8 cellular contexts compared by ENCODE assay signal in the genomic region with DNA sequence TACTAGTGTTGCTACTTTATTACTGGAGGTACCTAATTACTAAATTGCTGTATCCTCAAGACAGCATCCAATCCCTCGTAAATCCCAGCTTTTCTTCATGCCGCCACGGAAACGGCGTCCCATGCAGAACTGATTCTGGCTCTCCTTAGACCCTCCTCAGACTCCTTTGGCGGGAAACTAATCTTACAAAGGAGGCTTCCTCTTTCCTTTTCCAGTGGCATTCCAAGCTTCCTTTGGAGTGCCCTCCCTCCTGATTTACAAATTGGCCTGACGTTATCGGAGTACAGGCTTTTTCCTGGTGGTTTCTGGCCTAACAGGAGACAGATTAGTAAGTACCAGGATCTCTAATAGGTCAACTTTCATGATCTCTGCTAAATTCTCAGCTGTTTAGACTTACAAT. TPM values are rescaled to one million over a fixed set of nuclear protein-coding genes. Genes with fewer than 3 reads are reported as not detected.
DNase-seq lines count a peak whose midpoint lies in the region; ATAC-seq and TF ChIP-seq lines count a peak whose summit lies in the region.

No MANE protein-coding gene starts in this region.

- H4K20me1 ChIP-seq in mammary epithelial cell (ENCODE audit: insufficient read depth, low read length): no peaks in the 10 kb centered on the region

- TF ChIP-seq EP300 in transverse colon (IDR thresholded peaks at IDR 0.05; ENCODE audit: low read depth): no peak

- H3K27ac ChIP-seq in mammary epithelial cell (ENCODE audit: insufficient read depth, low read depth, low read length) (no peak overlapping the region), iPS-20b (ENCODE audit: low read length) (peak overlapping the region; percentile 62), transverse colon (peak overlapping the region; percentile 91 to 99 (median 95)), aorta (ENCODE audit: low read depth in 1 of 2, low read length in 2 of 2) (no peak overlapping the region)

- H3K9ac ChIP-seq in mammary epithelial cell (ENCODE audit: insufficient read depth, low read length) (no peak overlapping the region), iPS-20b (ENCODE audit: low read depth, low read length) (peak overlapping the region; percentile 98)

- no peak for TF ChIP-seq CTCF in MCF 10A (IDR thresholded peaks at IDR 0.05; ENCODE audit: unreplicated experiment)
- no peak for TF ChIP-seq CTCF in mammary epithelial cell (conservative IDR thresholded peaks at IDR 0.05 in 1 of 2, IDR thresholded peaks at IDR 0.05 in 1 of 2; ENCODE audit: extremely low read depth in 1 of 2, insufficient read depth in 1 of 2, low read depth in 1 of 2, low read length in 2 of 2)
- no peak for TF ChIP-seq CTCF in transverse colon (IDR thresholded peaks at IDR 0.05)

- CTCF ChIA-PET in MCF 10A (lab: Yijun Ruan, JAX) (interaction anchor here (0.7 to 0.9 kb wide), 2 partner anchors 28 to 107 kb away, joined by 3 read pairs; no protein-coding TSS in a partner anchor), mammary epithelial cell (lab: Charles Lee; ENCODE audit: low non-redundant PET) (no interaction called here)
- CTCF ChIA-PET in activated CD4-positive, alpha-beta memory T cell treated with anti-CD3 and anti-CD28 coated beads, Interleukin-2, amount 10 ng/mL, durations not matched to agents 7 days and 5 days (lab: Charles Lee): interaction anchor here (0.7 kb wide), 1 partner anchor 15 kb away, joined by 3 read pairs; no protein-coding TSS in a partner anchor

- H3K27me3 ChIP-seq in mammary epithelial cell (ENCODE audit: insufficient read depth, low read length) (no peaks in the 10 kb centered on the region), iPS-20b (ENCODE audit: insufficient read depth, low read length) (no peaks in the 10 kb centered on the region), transverse colon (no peaks in the 10 kb centered on the region), aorta (ENCODE audit: control insufficient read depth in 1 of 2, insufficient read depth in 2 of 2, low read length in 1 of 2) (no peaks in the 10 kb centered on the region)

- in situ Hi-C loops in mammary epithelial cell (cut with MboI; ENCODE audit: low sequenced_read_pairs in 2 of 2): no loop called here
- in situ Hi-C loops in transverse colon (cut with MboI; ENCODE audit: low pct_ligation_motif_present in 1 of 4, low pct_unique_long_range_greater_than_20kb in 1 of 4, low sequenced_read_pairs in 3 of 4): no loop called here

- H3K27me3 Mint-ChIP-seq in MCF 10A (ENCODE audit: insufficient read depth, unreplicated experiment): no peaks in the 10 kb centered on the region
- H3K27me3 Mint-ChIP-seq in activated CD4-positive, alpha-beta memory T cell treated with anti-CD3 and anti-CD28 coated beads, Interleukin-2, amount 10 ng/mL, durations not matched to agents 7 days and 5 days: peaks cover 6% of the 10 kb centered on the region

- no TSS peak for BruUV-seq in MCF 10A (replicated peaks; lab: Mats Ljungman, UMichigan)
- BruUV-seq in mammary epithelial cell (replicated peaks; lab: Mats Ljungman, UMichigan): no TSS peak

- H3K9me3 ChIP-seq in mammary epithelial cell (replicated peaks; ENCODE audit: insufficient read depth, low read length) (no peaks in the 10 kb centered on the region), iPS-20b (ENCODE audit: insufficient read depth, low read depth, low read length) (no peaks in the 10 kb centered on the region), transverse colon (no peaks in the 10 kb centered on the region), aorta (ENCODE audit: control insufficient read depth, low read length) (no peaks in the 10 kb centered on the region)

- no peaks in the 10 kb centered on the region for H3K36me3 Mint-ChIP-seq in MCF 10A (ENCODE audit: insufficient read depth, unreplicated experiment)
- peaks cover 9% of the 10 kb centered on the region for H3K36me3 Mint-ChIP-seq in activated CD4-positive, alpha-beta memory T cell treated with anti-CD3 and anti-CD28 coated beads, Interleukin-2, amount 10 ng/mL, durations not matched to agents 7 days and 5 days (ENCODE audit: low read depth)

- H3K36me3 ChIP-seq in mammary epithelial cell (ENCODE audit: insufficient read depth, low read length) (no peaks in the 10 kb centered on the region), iPS-20b (ENCODE audit: insufficient read depth, low read depth, low read length) (no peaks in the 10 kb centered on the region), transverse colon (no peaks in the 10 kb centered on the region), aorta (ENCODE audit: control insufficient read depth in 1 of 2, insufficient read depth in 2 of 2, low read length in 1 of 2) (no peaks in the 10 kb centered on the region)

- dilution Hi-C loops in mammary epithelial cell (cut with HindIII; ENCODE audit: low sequenced_read_pairs): no loop called here

- H3K27ac Mint-ChIP-seq in MCF 10A (ENCODE audit: low read depth, unreplicated experiment): no peak overlapping the region
- H3K27ac Mint-ChIP-seq in activated CD4-positive, alpha-beta memory T cell treated with anti-CD3 and anti-CD28 coated beads, Interleukin-2, amount 10 ng/mL, durations not matched to agents 7 days and 5 days: peak overlapping the region; percentile 69

- peak overlapping the region; percentile 95 for H3K4me3 Mint-ChIP-seq in MCF 10A (ENCODE audit: unreplicated experiment)
- peak overlapping the region; percentile 92 for H3K4me3 Mint-ChIP-seq in activated CD4-positive, alpha-beta memory T cell treated with anti-CD3 and anti-CD28 coated beads, Interleukin-2, amount 10 ng/mL, durations not matched to agents 7 days and 5 days

- no peaks in the 10 kb centered on the region for H3K9me3 Mint-ChIP-seq in MCF 10A (ENCODE audit: unreplicated experiment)
- no peaks in the 10 kb centered on the region for H3K9me3 Mint-ChIP-seq in activated CD4-positive, alpha-beta memory T cell treated with anti-CD3 and anti-CD28 coated beads, Interleukin-2, amount 10 ng/mL, durations not matched to agents 7 days and 5 days

- H3K4me1 ChIP-seq in mammary epithelial cell (ENCODE audit: insufficient read depth, low read length) (no peaks in the 10 kb centered on the region), iPS-20b (ENCODE audit: insufficient read depth, low read length) (peaks cover 14% of the 10 kb centered on the region; the same call in 1 of the 2 replicates), transverse colon (peaks cover 6 to 22% (median 11%) of the 10 kb centered on the region in 4 donors), aorta (ENCODE audit: control insufficient read depth in 1 of 2, insufficient read depth in 2 of 2, low read length in 2 of 2) (peaks cover 0 to 2% of the 10 kb centered on the region in 2 donors)

- peaks cover 8% of the 10 kb centered on the region for H3K4me1 Mint-ChIP-seq in MCF 10A (ENCODE audit: insufficient read depth, unreplicated experiment)
- peaks cover 25% of the 10 kb centered on the region for H3K4me1 Mint-ChIP-seq in activated CD4-positive, alpha-beta memory T cell treated with anti-CD3 and anti-CD28 coated beads, Interleukin-2, amount 10 ng/mL, durations not matched to agents 7 days and 5 days

- no peak for TF ChIP-seq POLR2A in transverse colon (IDR thresholded peaks at IDR 0.05)

- no peak for DNase-seq in MCF 10A (ENCODE audit: unreplicated experiment)
- no peak for DNase-seq in mammary epithelial cell
- no peak for DNase-seq in activated CD4-positive, alpha-beta memory T cell treated with anti-CD3 and anti-CD28 coated beads, Interleukin-2, amount 10 ng/mL, durations not matched to agents 7 days and 5 days
- no peak for DNase-seq in transverse colon
- DNase-seq in NCI-H2107 treated with DMSO at 0.1 percent for 48 hours (lab: John Stamatoyannopoulos, UW; ENCODE audit: unreplicated experiment): no peak
- DNase-seq in aorta: no peak
- DNase-seq in NCI-H345 treated with DMSO at 0.1 percent for 48 hours (lab: John Stamatoyannopoulos, UW; ENCODE audit: unreplicated experiment): no peak

- peaks cover 32% of the 10 kb centered on the region for H3K79me2 ChIP-seq in mammary epithelial cell (ENCODE audit: insufficient read depth, low read length)

- WGBS in mammary epithelial cell (ENCODE audit: low coverage, missing lambda C conversion rate): 100% methylated on average over 3 of the region's 8 CpGs
- WGBS in transverse colon (ENCODE audit: low coverage in 1 of 2), 2 donors: 66 to 74% methylated on average over 7 to 8 of the region's 8 CpGs
- 83 to 87% methylated on average over 8 of the region's 8 CpGs for WGBS in aorta, 2 donors

- intact Hi-C loops in MCF 10A (cut with micrococcal nuclease) (no loop called here), mammary epithelial cell (cut with micrococcal nuclease) (loop anchor here (5.0 kb wide), 1 partner anchor 40 kb away; no protein-coding TSS in a partner anchor), transverse colon (cut with DNase I; ENCODE audit: low total_unique reads) (no loop called here), aorta (cut with DNase I) (loop anchor here in 1 of 2 donors (10.0 kb wide), 1 partner anchor 678 kb away; a partner anchor contains a TSS)

- H3K4me3 ChIP-seq in mammary epithelial cell (replicated peaks in 1 of 3; ENCODE audit: insufficient read depth in 1 of 3, low read depth in 2 of 3, low read length in 3 of 3) (no peak overlapping the region), iPS-20b (ENCODE audit: low read length) (peak overlapping the region; percentile 97), transverse colon (no peak overlapping the region), aorta (ENCODE audit: low read length in 2 of 2) (no peak overlapping the region)

- no peak overlapping the region for H3K4me2 ChIP-seq in mammary epithelial cell (ENCODE audit: insufficient read depth, low read depth, low read length)

- ATAC-seq in aorta (ENCODE audit: low FRiP score): no peak

- POLR2A ChIA-PET in MCF 10A (lab: Yijun Ruan, JAX): interaction anchor here (0.8 to 2.0 kb wide), 4 partner anchors 14 to 151 kb away, joined by 3 to 11 read pairs (median 4); no protein-coding TSS in a partner anchor
- POLR2A ChIA-PET in activated CD4-positive, alpha-beta memory T cell treated with anti-CD3 and anti-CD28 coated beads, Interleukin-2, amount 10 ng/mL, durations not matched to agents 7 days and 5 days (lab: Charles Lee): interaction anchor here (0.8 to 2.0 kb wide), 3 partner anchors 14 to 204 kb away, joined by 4 read pairs; a partner anchor contains a TSS

- H2AFZ ChIP-seq in mammary epithelial cell (ENCODE audit: low read depth, low read length): no peak overlapping the region

RNA-seq across cellular contexts. Expression of a gene that starts 1.4 kb away (rescaled TPM):
- total RNA-seq in MCF 10A (2022) (26.9 and 28.3 TPM in 2 replicates), mammary epithelial cell (10 to 100 TPM; 22.8 to 37.5 TPM), transverse colon (10 to 100 TPM in 3 of 4 donors, 1 to 10 TPM in 1; 2.6 to 38.7 (median 18.5) TPM), aorta (10 to 100 TPM; 47.1 to 52.2 TPM)
- polyA plus RNA-seq in mammary epithelial cell (8.3 TPM), aorta (10 to 100 TPM in 1 of 2 donors, 1 to 10 TPM in 1; 5.4 to 23.1 TPM)
- polyA minus RNA-seq in mammary epithelial cell: 27.3 TPM
- 10 to 100 TPM; 25.5 TPM for total RNA-seq in activated CD4-positive, alpha-beta memory T cell treated with anti-CD3 and anti-CD28 coated beads, Interleukin-2, amount 10 ng/mL, durations not matched to agents 7 days and 5 days

Comparison
In these comparisons a context has a peak if more than half of its experiments do, and no peak if none do; other contexts are left out.
1. H3K27ac ChIP-seq: peak in iPS-20b (single experiment) and transverse colon (4 of 4); none in mammary epithelial cell (single experiment) and aorta (0 of 2).